10 cellular contexts compared by ENCODE assay signal in the genomic region with DNA sequence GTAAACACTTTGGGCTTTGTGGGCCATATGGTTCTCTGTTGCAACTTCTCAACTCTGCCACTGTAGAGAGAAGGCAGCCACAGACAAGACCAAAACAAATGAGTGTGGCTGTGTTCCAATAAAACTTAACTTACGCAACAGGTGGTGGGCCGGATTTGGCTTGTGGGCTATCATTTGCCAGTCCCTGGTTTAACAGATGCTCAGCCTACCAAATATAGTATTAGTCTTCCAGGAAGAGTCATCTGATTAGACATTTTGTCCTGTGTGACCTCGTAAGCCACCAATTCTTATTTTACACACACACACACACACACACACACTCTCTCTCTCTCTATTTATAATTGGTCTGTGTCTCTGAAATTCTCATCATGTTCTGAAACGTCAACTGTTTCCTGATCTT.
A peak's percentile ranks its signal among the peaks of the same experiment; 100 is the strongest.
DNase-seq lines count a peak whose midpoint lies in the region; ATAC-seq and TF ChIP-seq lines count a peak whose summit lies in the region.
"Had no signal": no experiment of that assay in that cellular context is flagged by ENCODE, and none has a peak within 500 bp of the region (broad histone marks: within the 10 kb centered on the region; RNA-seq: fewer than 3 reads in every experiment).

No MANE protein-coding gene starts in this region.

- peak; percentile 21 for DNase-seq in activated gamma-delta T cell treated with Interleukin-2 at 50 U/mL for 16 hours
- no peak for DNase-seq in activated gamma-delta T cell (lab: John Stamatoyannopoulos, UW)
- DNase-seq in WERI-Rb-1: peak; percentile 46
- DNase-seq in immature natural killer cell: peak; percentile 86 to 89 (median 87)
- peak; percentile 72 to 90 for DNase-seq in tibial artery
- DNase-seq in COLO668 (lab: John Stamatoyannopoulos, UW; ENCODE audit: unreplicated experiment): no peak
- no peak for DNase-seq in stimulated activated CD4-positive, alpha-beta T cell treated with anti-CD3 and anti-CD28 coated beads, Interleukin-4, amount 100 ng/mL, for 24 hours

- H3K27me3 ChIP-seq in WERI-Rb-1 (ENCODE audit: insufficient read depth, low read depth, severe bottlenecking) (no peaks in the 10 kb centered on the region), tibial artery (no peaks in the 10 kb centered on the region)
- H3K27me3 ChIP-seq: neutrophil had no signal

- H3K27ac Mint-ChIP-seq in immature natural killer cell: peak overlapping the region; percentile 82 to 94 (median 90)

- no peak for TF ChIP-seq CTCF in WERI-Rb-1 (IDR thresholded peaks at IDR 0.05; ENCODE audit: low read depth, low read length)
- no peak for TF ChIP-seq CTCF in tibial artery (IDR thresholded peaks at IDR 0.05)

- H3K4me1 Mint-ChIP-seq in immature natural killer cell: peaks cover 40 to 47% of the 10 kb centered on the region in 2 donors

- no peaks in the 10 kb centered on the region for H3K36me3 ChIP-seq in WERI-Rb-1
- no peaks in the 10 kb centered on the region for H3K36me3 ChIP-seq in tibial artery
- H3K36me3 ChIP-seq: neutrophil had no signal

- H3K36me3 Mint-ChIP-seq in immature natural killer cell: peaks cover 0 to 25% (median 25%) of the 10 kb centered on the region in 3 donors

- H3K27ac ChIP-seq in WERI-Rb-1 (no peak overlapping the region), tibial artery (peak overlapping the region; percentile 49 to 70)
- H3K27ac ChIP-seq: neutrophil, VCaP had no signal

- ATAC-seq in GM18870 (IDR thresholded peaks at IDR 0.05; ENCODE audit: unreplicated experiment): no peak

- H3K9me3 ChIP-seq in WERI-Rb-1 (ENCODE audit: severe bottlenecking) (no peaks in the 10 kb centered on the region), tibial artery (no peaks in the 10 kb centered on the region)
- H3K9me3 ChIP-seq: neutrophil had no signal

- intact Hi-C loops in tibial artery (cut with DNase I; ENCODE audit: low total_unique reads): no loop called here

- peaks cover 0 to 20% (median 10%) of the 10 kb centered on the region in 4 donors for H3K4me1 ChIP-seq in tibial artery

- H3K4me3 ChIP-seq in WERI-Rb-1 (ENCODE audit: low read depth, low read length) (no peak overlapping the region), tibial artery (no peak overlapping the region)

- peak overlapping the region; percentile 46 to 74 (median 55) for H3K4me3 Mint-ChIP-seq in immature natural killer cell

- peaks cover 0 to 4% (median 0%) of the 10 kb centered on the region in 6 donors for H3K9me3 Mint-ChIP-seq in immature natural killer cell

- peaks cover 8 to 18% (median 12%) of the 10 kb centered on the region in 3 donors for H3K27me3 Mint-ChIP-seq in immature natural killer cell (ENCODE audit: low read depth in 3 of 3)

Comparison
In these comparisons a context has a peak if more than half of its experiments do, and no peak if none do; other contexts are left out.
1. DNase-seq: peak in activated gamma-delta T cell treated with Interleukin-2 at 50 U/mL for 16 hours (single experiment), WERI-Rb-1 (single experiment), immature natural killer cell (3 of 3) and tibial artery (2 of 2); none in activated gamma-delta T cell (single experiment), COLO668 (single experiment) and stimulated activated CD4-positive, alpha-beta T cell treated with anti-CD3 and anti-CD28 coated beads, Interleukin-4, amount 100 ng/mL, for 24 hours (single experiment).